In genomic region chr9:36665921-36666429, GRCh38 we compare ENCODE assay signal across 10 cellular contexts.
DNase-seq lines count a peak whose midpoint lies in the region; ATAC-seq and TF ChIP-seq lines count a peak whose summit lies in the region.
"Had no signal": no experiment of that assay in that cellular context is flagged by ENCODE, and none has a peak within 500 bp of the region (broad histone marks: within the 10 kb centered on the region; RNA-seq: fewer than 3 reads in every experiment).

No MANE protein-coding gene starts in this region.

- H3K27ac Mint-ChIP-seq in CD14-positive monocyte: peak overlapping the region in 3 of 7 donors; percentile 11 to 85 (median 23)

- intact Hi-C loops in CD14-positive monocyte (cut with micrococcal nuclease): no loop called here
- intact Hi-C loops in Right ventricle myocardium superior (cut with DNase I): no loop called here

- no peak overlapping the region for H3K4me3 ChIP-seq in NB4 (ENCODE audit: low read depth, low read length)

- H3K4me1 Mint-ChIP-seq in CD14-positive monocyte: peaks cover 10% of the 10 kb centered on the region

- peaks cover 32 to 49% of the 10 kb centered on the region in 2 donors for H3K36me3 Mint-ChIP-seq in CD14-positive monocyte

- peak; percentile 85 for ATAC-seq in GM18511 (IDR thresholded peaks at IDR 0.05; ENCODE audit: unreplicated experiment)
- ATAC-seq in Right ventricle myocardium superior (ENCODE audit: poor library complexity): no peak

- TF ChIP-seq CTCF in NB4 (IDR thresholded peaks at IDR 0.05; ENCODE audit: low read depth, low read length): no peak
- no peak for TF ChIP-seq CTCF in CD14-positive monocyte (IDR thresholded peaks at IDR 0.05)

- DNase-seq in HCEC 1CT (peak; percentile 11), NB4 (ENCODE audit: low read depth) (peak; percentile 28), iris pigment epithelial cell (ENCODE audit: low read depth) (peak; percentile 51), HuH-7.5 (ENCODE audit: low spot score) (no peak), CD14-positive monocyte (ENCODE audit: low spot score) (no peak), Right ventricle myocardium superior (no peak), Ammon's horn (ENCODE audit: low spot score) (no peak)
- DNase-seq: activated naive CD4-positive, alpha-beta T cell treated with Interleukin-2 at 50 U/mL for 16 hours; NCI-H2107 had no signal

- H3K9me3 Mint-ChIP-seq in CD14-positive monocyte: peaks cover 0 to 1% (median 0%) of the 10 kb centered on the region in 7 donors

- TF ChIP-seq POLR2A in NB4 (IDR thresholded peaks at IDR 0.05; ENCODE audit: extremely low read depth, insufficient read length): no peak

- H3K27me3 Mint-ChIP-seq in CD14-positive monocyte (ENCODE audit: low read depth in 3 of 3): peaks cover 0 to 2% (median 1%) of the 10 kb centered on the region in 3 donors

- H3K4me3 Mint-ChIP-seq in CD14-positive monocyte: no peak overlapping the region

Comparison
In these comparisons a context has a peak if more than half of its experiments do, and no peak if none do; other contexts are left out.
1. DNase-seq: peak in HCEC 1CT (single experiment), NB4 (single experiment) and iris pigment epithelial cell (single experiment); none in HuH-7.5 (single experiment), CD14-positive monocyte (single experiment), Right ventricle myocardium superior (single experiment) and Ammon's horn (single experiment).